ENCODE assay signal across 16 cellular contexts in the genomic region with DNA sequence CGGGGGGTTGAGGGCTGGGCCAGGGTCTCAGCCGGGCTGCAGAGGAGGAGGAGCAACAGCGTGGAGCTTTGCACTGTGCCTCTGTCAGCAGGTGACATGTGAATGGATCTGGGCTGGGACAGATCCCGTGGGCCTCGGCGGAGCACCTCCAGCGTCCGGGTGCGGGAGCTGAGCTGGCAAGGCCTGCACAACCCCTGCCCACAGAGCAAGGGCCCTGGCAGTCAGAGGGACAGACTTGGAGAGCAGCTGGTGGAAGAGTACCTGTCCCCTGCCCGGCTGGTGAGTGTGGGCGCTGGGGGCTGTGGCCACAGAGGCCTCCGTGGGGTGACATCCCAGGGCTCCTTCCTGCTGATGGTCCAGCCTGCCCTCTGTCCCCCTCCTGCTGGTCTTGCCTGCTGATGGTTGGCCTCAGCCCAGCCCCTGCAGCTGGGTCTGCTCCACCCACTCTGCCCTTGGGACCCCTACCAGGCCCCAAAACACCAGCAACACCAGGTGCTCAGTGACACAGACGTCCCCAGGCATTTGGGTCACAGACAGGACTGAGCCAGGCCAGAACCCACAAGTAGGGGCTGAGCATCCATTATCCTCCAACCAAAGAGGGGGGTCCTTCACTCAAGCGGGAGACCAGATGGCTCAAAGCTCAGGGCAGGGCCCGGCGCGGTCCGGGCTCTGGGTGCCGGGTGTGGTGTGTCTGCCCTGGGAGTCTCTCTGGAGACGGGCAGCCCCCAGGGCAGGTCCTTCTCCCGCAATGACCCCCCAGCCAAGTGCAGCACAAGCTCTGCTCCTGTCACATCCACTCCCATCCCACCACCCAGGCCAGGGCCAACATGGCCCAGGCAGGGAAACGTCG. TPM values are rescaled to one million over a fixed set of nuclear protein-coding genes. Genes with fewer than 3 reads are reported as not detected.
A peak's percentile ranks its signal among the peaks of the same experiment; 100 is the strongest.
DNase-seq lines count a peak whose midpoint lies in the region; ATAC-seq, FAIRE-seq and TF ChIP-seq lines count a peak whose summit lies in the region.
"Had no signal": no experiment of that assay in that cellular context is flagged by ENCODE, and none has a peak within 500 bp of the region (broad histone marks: within the 10 kb centered on the region; RNA-seq: fewer than 3 reads in every experiment).

No MANE protein-coding gene starts in this region.

- DNase-seq in CD8-positive, alpha-beta T cell: peak in 2 of 7 experiments; percentile 13 to 46
- DNase-seq in kidney (peak; percentile 66), ovary (peak in 3 of 5 donors; percentile 17 to 40 (median 22)), natural killer cell (no peak), NCI-H2171 treated with DMSO at 0.1 percent for 48 hours (lab: John Stamatoyannopoulos, UW) (no peak), SK-N-DZ (ENCODE audit: low spot score) (no peak)
- DNase-seq: BE2C, DMS 273 treated with DMSO at 0.1 percent for 48 hours, GM23248, MG63, NCI-H1092 treated with DMSO at 0.1 percent for 48 hours, NCI-H1694, NCI-H446, NCI-H774, SHP77 had no signal

- CTCF ChIA-PET in CD8-positive, alpha-beta T cell (lab: Charles Lee): no interaction called here

- H3K4me1 ChIP-seq in BLaER1 treated with 17β-estradiol and CSF1 and Interleukin-3, amounts not matched to agents 10 nM and 100 nM: peaks cover 24 to 53% (median 43%) of the 10 kb centered on the region in 10 experiments
- peaks cover 22% of the 10 kb centered on the region for H3K4me1 ChIP-seq in CD8-positive, alpha-beta T cell (ENCODE audit: insufficient read depth, low read length)
- H3K4me1 ChIP-seq in kidney (ENCODE audit: control insufficient read depth in 1 of 2, insufficient read depth in 1 of 2, low read depth in 1 of 2, low read length in 2 of 2) (peaks cover 0 to 14% of the 10 kb centered on the region in 2 donors), ovary (ENCODE audit: insufficient read depth) (peaks cover 10% of the 10 kb centered on the region)
- H3K4me1 ChIP-seq: BE2C had no signal

- H3K27ac Mint-ChIP-seq in CD8-positive, alpha-beta T cell: peak overlapping the region; percentile 41
- no peak overlapping the region for H3K27ac Mint-ChIP-seq in natural killer cell

- peaks cover 20% of the 10 kb centered on the region for H3K4me1 Mint-ChIP-seq in CD8-positive, alpha-beta T cell (ENCODE audit: low read depth)
- H3K4me1 Mint-ChIP-seq in natural killer cell: peaks cover 0 to 18% of the 10 kb centered on the region in 2 donors

- no peak for TF ChIP-seq POLR2A in ovary (IDR thresholded peaks at IDR 0.05)

- H3K27me3 ChIP-seq in BLaER1 treated with 17β-estradiol and CSF1 and Interleukin-3, amounts not matched to agents 10 nM and 100 nM: no peaks in the 10 kb centered on the region
- no peaks in the 10 kb centered on the region for H3K27me3 ChIP-seq in CD8-positive, alpha-beta T cell (ENCODE audit: insufficient read depth, low read length)
- no peaks in the 10 kb centered on the region for H3K27me3 ChIP-seq in ovary
- H3K27me3 ChIP-seq: BE2C, MG63 had no signal

- peaks cover 0 to 5% (median 0%) of the 10 kb centered on the region in 11 experiments; a peak in 2 of 22 replicates for H4K20me1 ChIP-seq in BLaER1 treated with 17β-estradiol and CSF1 and Interleukin-3, amounts not matched to agents 10 nM and 100 nM

- POLR2A ChIA-PET in CD8-positive, alpha-beta T cell (lab: Charles Lee): no interaction called here

- FAIRE-seq in kidney (lab: Jason Lieb, UNC): no peak

- no peaks in the 10 kb centered on the region for H3K36me3 ChIP-seq in BLaER1 treated with 17β-estradiol and CSF1 and Interleukin-3, amounts not matched to agents 10 nM and 100 nM
- no peaks in the 10 kb centered on the region for H3K36me3 ChIP-seq in CD8-positive, alpha-beta T cell (ENCODE audit: insufficient read depth, low read length)
- H3K36me3 ChIP-seq in kidney (ENCODE audit: control insufficient read depth in 1 of 2, insufficient read depth in 2 of 2, low read length in 2 of 2) (no peaks in the 10 kb centered on the region), ovary (no peaks in the 10 kb centered on the region)
- H3K36me3 ChIP-seq: BE2C, MG63 had no signal

- no peak overlapping the region for H3K4me3 ChIP-seq in BLaER1 treated with 17β-estradiol and CSF1 and Interleukin-3, amounts not matched to agents 10 nM and 100 nM
- H3K4me3 ChIP-seq in CD8-positive, alpha-beta T cell (ENCODE audit: low read depth, low read length): no peak overlapping the region
- H3K4me3 ChIP-seq in kidney (ENCODE audit: low read length in 2 of 2) (no peak overlapping the region), ovary (no peak overlapping the region)
- H3K4me3 ChIP-seq: GM23248, MG63 had no signal

- ATAC-seq in CD8-positive, alpha-beta T cell: no peak
- no peak for ATAC-seq in natural killer cell

- TF ChIP-seq EP300 in ovary (IDR thresholded peaks at IDR 0.05): no peak

- H3K4me2 ChIP-seq in BLaER1 treated with 17β-estradiol and CSF1 and Interleukin-3, amounts not matched to agents 10 nM and 100 nM: peak overlapping the region in 8 of 11 experiments; percentile 23 to 68 (median 56); a peak in 13 of 22 replicates

- peak overlapping the region in 1 of 11 experiments; percentile 36; a peak in 1 of 22 replicates for H3K27ac ChIP-seq in BLaER1 treated with 17β-estradiol and CSF1 and Interleukin-3, amounts not matched to agents 10 nM and 100 nM
- no peak overlapping the region for H3K27ac ChIP-seq in CD8-positive, alpha-beta T cell (ENCODE audit: low read depth, low read length)
- H3K27ac ChIP-seq in kidney (ENCODE audit: low read depth in 2 of 2, low read length in 2 of 2) (no peak overlapping the region), ovary (no peak overlapping the region)
- H3K27ac ChIP-seq: GM23248 had no signal

- intact Hi-C loops in CD8-positive, alpha-beta T cell (cut with DNase I, micrococcal nuclease): no loop called here
- intact Hi-C loops in kidney (cut with DNase I) (no loop called here), ovary (cut with DNase I) (no loop called here), natural killer cell (cut with micrococcal nuclease) (no loop called here)

- peak overlapping the region in 6 of 11 experiments; percentile 15 to 54 (median 42); a peak in 9 of 22 replicates for H3K9ac ChIP-seq in BLaER1 treated with 17β-estradiol and CSF1 and Interleukin-3, amounts not matched to agents 10 nM and 100 nM
- H3K9ac ChIP-seq in kidney (ENCODE audit: low read length in 2 of 2): no peak overlapping the region
- H3K9ac ChIP-seq: GM23248 had no signal

- no peak overlapping the region for H3K4me3 Mint-ChIP-seq in CD8-positive, alpha-beta T cell
- no peak overlapping the region for H3K4me3 Mint-ChIP-seq in natural killer cell

- no peaks in the 10 kb centered on the region for H3K9me3 ChIP-seq in BLaER1 treated with 17β-estradiol and CSF1 and Interleukin-3, amounts not matched to agents 10 nM and 100 nM (replicated peaks in 1 of 11)
- H3K9me3 ChIP-seq in CD8-positive, alpha-beta T cell (ENCODE audit: low read length): no peaks in the 10 kb centered on the region
- H3K9me3 ChIP-seq in kidney (ENCODE audit: control insufficient read depth in 1 of 2, low read length in 2 of 2) (no peaks in the 10 kb centered on the region), ovary (no peaks in the 10 kb centered on the region)
- H3K9me3 ChIP-seq: BE2C, MG63 had no signal

- no peak for TF ChIP-seq CTCF in CD8-positive, alpha-beta T cell (IDR thresholded peaks at IDR 0.05)
- no peak for TF ChIP-seq CTCF in kidney (IDR thresholded peaks at IDR 0.05; ENCODE audit: borderline replicate concordance, extremely low read depth, insufficient read depth)
- TF ChIP-seq CTCF in ovary (IDR thresholded peaks at IDR 0.05): no peak
- TF ChIP-seq CTCF in natural killer cell (IDR thresholded peaks at IDR 0.05): no peak

- WGBS in ovary, 3 donors: 85 to 87% (median 85%) methylated on average over 22 to 23 of the region's 23 CpGs

- H3K27me3 Mint-ChIP-seq in CD8-positive, alpha-beta T cell (ENCODE audit: low read depth): no peaks in the 10 kb centered on the region
- no peaks in the 10 kb centered on the region for H3K27me3 Mint-ChIP-seq in natural killer cell (ENCODE audit: low read depth in 2 of 2)

- peaks cover 4% of the 10 kb centered on the region for H3K36me3 Mint-ChIP-seq in CD8-positive, alpha-beta T cell
- H3K36me3 Mint-ChIP-seq in natural killer cell: no peaks in the 10 kb centered on the region

- H3K9me3 Mint-ChIP-seq in CD8-positive, alpha-beta T cell: no peaks in the 10 kb centered on the region
- no peaks in the 10 kb centered on the region for H3K9me3 Mint-ChIP-seq in natural killer cell

RNA-seq across cellular contexts. Expression of gene LRRC56, which starts 3.5 kb away (rescaled TPM):
- total RNA-seq in CD8-positive, alpha-beta T cell: 1 to 10 TPM; 3.2 TPM
- 7.7 TPM for total RNA-seq in kidney
- 1.2 TPM for polyA plus RNA-seq in kidney (ENCODE audit: insufficient read depth, low read depth, low replicate concordance)
- 1 to 10 TPM in 6 of 7 donors, under 1 TPM in 1; 0.60 to 6.2 (median 2.0) TPM for total RNA-seq in ovary
- polyA plus RNA-seq in ovary: 1 to 10 TPM in 1 of 2 donors, not detected in 1; 2.1 TPM
- total RNA-seq in natural killer cell: 1 to 10 TPM; 1.5 to 2.4 (median 2.2) TPM
- polyA plus RNA-seq in SK-N-DZ (2014; cell fraction: cytosol; rRNA removed): 0.15 and 0.18 TPM in 2 replicates
- 0.54 and 0.75 TPM in 2 replicates for polyA plus RNA-seq in SK-N-DZ (2014; cell fraction: nucleus; rRNA removed)

RNA-seq across cellular contexts. Expression of gene HRAS, which starts 5.4 kb away (rescaled TPM):
- 10 to 100 TPM; 25.2 to 25.5 TPM for total RNA-seq in CD8-positive, alpha-beta T cell
- 66.1 TPM for total RNA-seq in kidney
- 100 TPM for polyA plus RNA-seq in kidney (ENCODE audit: insufficient read depth, low read depth, low replicate concordance)
- total RNA-seq in ovary: 10 to 100 TPM; 21.3 to 49.6 (median 36.3) TPM
- 10 to 100 TPM in 1 of 2 donors, 1 to 10 TPM in 1; 4.3 to 38.0 TPM for polyA plus RNA-seq in ovary
- total RNA-seq in natural killer cell: 10 to 100 TPM; 27.6 to 35.0 (median 30.6) TPM
- 53.4 and 62.1 TPM in 2 replicates for polyA plus RNA-seq in SK-N-DZ (2014; cell fraction: cytosol; rRNA removed)
- 109 and 113 TPM in 2 replicates for polyA plus RNA-seq in SK-N-DZ (2014; cell fraction: nucleus; rRNA removed)

RNA-seq across cellular contexts. Expression of gene LMNTD2, which starts 19.7 kb away (rescaled TPM):
- total RNA-seq in CD8-positive, alpha-beta T cell: 1 to 10 TPM; 4.2 to 5.6 TPM
- 8.0 TPM for total RNA-seq in kidney
- 6.2 TPM for polyA plus RNA-seq in kidney (ENCODE audit: insufficient read depth, low read depth, low replicate concordance)
- 1 to 10 TPM in 5 of 7 donors, under 1 TPM in 2; 0.70 to 7.6 (median 1.2) TPM for total RNA-seq in ovary
- 1 to 10 TPM in 1 of 2 donors, not detected in 1; 1.1 TPM for polyA plus RNA-seq in ovary
- total RNA-seq in natural killer cell: 1 to 10 TPM; 3.5 to 5.2 (median 5.0) TPM
- polyA plus RNA-seq in SK-N-DZ (2014; cell fraction: cytosol; rRNA removed): 0.52 and 2.6 TPM in 2 replicates
- 4.3 and 6.4 TPM in 2 replicates for polyA plus RNA-seq in SK-N-DZ (2014; cell fraction: nucleus; rRNA removed)

RNA-seq across cellular contexts. Expression of gene RASSF7, which starts 20.0 kb away (rescaled TPM):
- 10 to 100 TPM; 11.8 to 15.3 TPM for total RNA-seq in CD8-positive, alpha-beta T cell
- 106 TPM for total RNA-seq in kidney
- 108 TPM for polyA plus RNA-seq in kidney (ENCODE audit: insufficient read depth, low read depth, low replicate concordance)
- total RNA-seq in ovary: 100 to 1,000 TPM in 1 of 7 donors, 10 to 100 TPM in 2, 1 to 10 TPM in 4; 4.7 to 163 (median 9.5) TPM
- polyA plus RNA-seq in ovary: 1 to 10 TPM in 1 of 2 donors, not detected in 1; 7.4 TPM
- total RNA-seq in natural killer cell: 10 to 100 TPM; 19.0 to 21.7 (median 20.0) TPM
- 25.4 and 30.7 TPM in 2 replicates for polyA plus RNA-seq in SK-N-DZ (2014; cell fraction: cytosol; rRNA removed)
- 37.4 and 45.5 TPM in 2 replicates for polyA plus RNA-seq in SK-N-DZ (2014; cell fraction: nucleus; rRNA removed)

RNA-seq across cellular contexts. Expression of gene RNH1, which starts 33.8 kb away (rescaled TPM):
- 100 to 1,000 TPM; 134 to 145 TPM for total RNA-seq in CD8-positive, alpha-beta T cell
- total RNA-seq in kidney (191 TPM), ovary (100 to 1,000 TPM; 105 to 233 (median 169) TPM), natural killer cell (100 to 1,000 TPM; 113 to 120 (median 118) TPM)
- polyA plus RNA-seq in kidney (ENCODE audit: insufficient read depth, low read depth, low replicate concordance) (171 TPM), ovary (100 to 1,000 TPM in 1 of 2 donors, 10 to 100 TPM in 1; 17.4 to 147 TPM)
- 83.8 and 94.1 TPM in 2 replicates for polyA plus RNA-seq in SK-N-DZ (2014; cell fraction: cytosol; rRNA removed)
- polyA plus RNA-seq in SK-N-DZ (2014; cell fraction: nucleus; rRNA removed): 105 and 120 TPM in 2 replicates

Comparison
In these comparisons a context has a peak if more than half of its experiments do, and no peak if none do; other contexts are left out.
1. H3K9ac ChIP-seq: peak in BLaER1 treated with 17β-estradiol and CSF1 and Interleukin-3, amounts not matched to agents 10 nM and 100 nM (6 of 11); none in kidney (0 of 2).
2. DNase-seq: peak in kidney (single experiment) and ovary (3 of 5); none in natural killer cell (single experiment), NCI-H2171 treated with DMSO at 0.1 percent for 48 hours (single experiment) and SK-N-DZ (single experiment).